In the genomic region with DNA sequence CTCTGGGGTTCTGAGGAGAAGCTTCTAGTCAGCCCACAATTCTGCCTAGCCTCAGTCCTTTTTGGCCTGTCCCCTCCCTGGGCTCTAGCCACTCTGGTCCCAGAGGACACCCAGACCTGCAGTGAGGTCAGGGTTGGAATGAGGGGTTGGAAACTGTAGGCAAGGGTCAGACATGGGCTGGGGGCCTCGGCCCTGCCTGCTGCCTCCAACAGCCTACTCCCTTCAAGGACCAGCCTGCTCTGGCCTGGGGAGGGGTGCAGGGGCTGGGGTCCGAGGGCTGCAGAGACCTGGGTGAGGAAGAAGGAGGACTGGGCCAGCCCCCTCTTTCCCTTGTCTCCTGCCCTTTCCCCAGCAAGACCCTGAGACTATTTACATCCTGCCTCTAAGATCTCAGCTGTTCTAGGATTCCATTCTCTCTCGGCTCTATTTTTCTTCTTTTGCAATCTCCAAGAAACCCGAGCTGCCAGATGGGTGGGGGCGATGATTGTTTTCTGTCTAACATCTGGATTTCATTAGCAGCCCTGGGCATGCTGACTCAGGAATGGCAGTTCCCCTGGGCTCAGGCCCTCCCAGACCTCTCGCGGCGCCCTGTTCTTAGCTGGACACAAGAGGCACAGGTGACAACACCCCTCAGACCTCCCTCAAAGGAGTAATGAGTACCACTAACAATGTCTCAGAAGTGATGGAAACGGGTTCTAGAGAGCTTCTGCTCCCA, we compare ENCODE assay signal across 1 cellular context.
A peak's percentile ranks its signal among the peaks of the same experiment; 100 is the strongest.
TF ChIP-seq lines count a peak whose summit lies in the region.

No MANE protein-coding gene starts in this region.

TF ChIP-seq in SK-N-SH, 30 proteins besides CTCF, POLR2A, EP300 and RAD21 (continued from another document):
- TF ChIP-seq, protein P1, sequence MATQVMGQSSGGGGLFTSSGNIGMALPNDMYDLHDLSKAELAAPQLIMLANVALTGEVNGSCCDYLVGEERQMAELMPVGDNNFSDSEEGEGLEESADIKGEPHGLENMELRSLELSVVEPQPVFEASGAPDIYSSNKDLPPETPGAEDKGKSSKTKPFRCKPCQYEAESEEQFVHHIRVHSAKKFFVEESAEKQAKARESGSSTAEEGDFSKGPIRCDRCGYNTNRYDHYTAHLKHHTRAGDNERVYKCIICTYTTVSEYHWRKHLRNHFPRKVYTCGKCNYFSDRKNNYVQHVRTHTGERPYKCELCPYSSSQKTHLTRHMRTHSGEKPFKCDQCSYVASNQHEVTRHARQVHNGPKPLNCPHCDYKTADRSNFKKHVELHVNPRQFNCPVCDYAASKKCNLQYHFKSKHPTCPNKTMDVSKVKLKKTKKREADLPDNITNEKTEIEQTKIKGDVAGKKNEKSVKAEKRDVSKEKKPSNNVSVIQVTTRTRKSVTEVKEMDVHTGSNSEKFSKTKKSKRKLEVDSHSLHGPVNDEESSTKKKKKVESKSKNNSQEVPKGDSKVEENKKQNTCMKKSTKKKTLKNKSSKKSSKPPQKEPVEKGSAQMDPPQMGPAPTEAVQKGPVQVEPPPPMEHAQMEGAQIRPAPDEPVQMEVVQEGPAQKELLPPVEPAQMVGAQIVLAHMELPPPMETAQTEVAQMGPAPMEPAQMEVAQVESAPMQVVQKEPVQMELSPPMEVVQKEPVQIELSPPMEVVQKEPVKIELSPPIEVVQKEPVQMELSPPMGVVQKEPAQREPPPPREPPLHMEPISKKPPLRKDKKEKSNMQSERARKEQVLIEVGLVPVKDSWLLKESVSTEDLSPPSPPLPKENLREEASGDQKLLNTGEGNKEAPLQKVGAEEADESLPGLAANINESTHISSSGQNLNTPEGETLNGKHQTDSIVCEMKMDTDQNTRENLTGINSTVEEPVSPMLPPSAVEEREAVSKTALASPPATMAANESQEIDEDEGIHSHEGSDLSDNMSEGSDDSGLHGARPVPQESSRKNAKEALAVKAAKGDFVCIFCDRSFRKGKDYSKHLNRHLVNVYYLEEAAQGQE (IDR thresholded peaks at IDR 0.05; ENCODE audit: low read depth, low read length) = no peak
- TF ChIP-seq GABPA (IDR thresholded peaks at IDR 0.05; ENCODE audit: low read depth) = no peak
- peak; percentile 56; the same call in 1 of the 2 replicates for TF ChIP-seq RXRA (IDR thresholded peaks at IDR 0.05; ENCODE audit: borderline replicate concordance, low read depth)
- no peak for TF ChIP-seq TEAD4 (IDR thresholded peaks at IDR 0.05; ENCODE audit: borderline replicate concordance, insufficient read depth)
- no peak for TF ChIP-seq NRF1 (IDR thresholded peaks at IDR 0.05; ENCODE audit: low read depth, low read length)
- TF ChIP-seq JUND (IDR thresholded peaks at IDR 0.05) = peak; percentile 61; the same call in 1 of the 2 replicates
- TF ChIP-seq FOXM1 (IDR thresholded peaks at IDR 0.05; ENCODE audit: low read depth) = no peak
- peak; percentile 80; the same call in 1 of the 2 replicates for TF ChIP-seq POLR2AphosphoS5 (IDR thresholded peaks at IDR 0.05; ENCODE audit: low read depth, low read length)
- no peak for TF ChIP-seq USF1 (IDR thresholded peaks at IDR 0.05; ENCODE audit: borderline replicate concordance, low read depth)
- no peak for TF ChIP-seq TAF1 (IDR thresholded peaks at IDR 0.05; ENCODE audit: borderline replicate concordance, low read depth, low read length)
- TF ChIP-seq, protein P2, sequence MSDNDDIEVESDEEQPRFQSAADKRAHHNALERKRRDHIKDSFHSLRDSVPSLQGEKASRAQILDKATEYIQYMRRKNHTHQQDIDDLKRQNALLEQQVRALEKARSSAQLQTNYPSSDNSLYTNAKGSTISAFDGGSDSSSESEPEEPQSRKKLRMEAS (IDR thresholded peaks at IDR 0.05; ENCODE audit: low read depth) = peak; percentile 62; the same call in 1 of the 2 replicates
